Comparison of ENCODE assay signal across 28 cellular contexts in the genomic region with DNA sequence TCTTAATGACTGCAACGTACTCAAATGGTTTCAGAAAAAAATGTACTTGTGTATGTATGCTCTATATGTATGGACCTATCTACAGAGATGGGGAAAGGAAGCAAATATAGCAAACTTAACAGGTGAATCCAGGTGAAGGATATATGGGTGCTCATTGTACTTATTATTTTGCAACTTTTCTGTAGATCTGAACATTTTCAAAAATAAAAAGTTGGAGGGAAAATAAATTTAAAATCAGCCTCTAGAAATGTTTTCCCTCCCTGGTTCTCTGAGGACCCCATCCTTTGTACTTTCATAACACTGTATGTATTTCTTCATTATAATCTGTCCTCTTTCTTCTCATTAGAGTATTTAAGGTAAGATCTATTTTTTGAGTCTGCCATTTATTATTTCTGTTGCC.
"Had no signal": no experiment of that assay in that cellular context is flagged by ENCODE, and none has a peak within 500 bp of the region (broad histone marks: within the 10 kb centered on the region; RNA-seq: fewer than 3 reads in every experiment).

No MANE protein-coding gene starts in this region.

- FAIRE-seq: colon, endometrium, endothelial cell of umbilical vein, frontal cortex had no signal

- H3K9me3 ChIP-seq: colonic mucosa, esophagus muscularis mucosa, esophagus squamous epithelium, gastrocnemius medialis, gastroesophageal sphincter, heart left ventricle, heart right ventricle had no signal

- H3K27me3 ChIP-seq: colonic mucosa, dorsolateral prefrontal cortex, esophagus muscularis mucosa, esophagus squamous epithelium, foreskin keratinocyte, gastrocnemius medialis, gastroesophageal sphincter, heart left ventricle, heart right ventricle had no signal

- DNase-seq: colonic mucosa; cortex of kidney; dermis blood vessel endothelial cell; dorsolateral prefrontal cortex; effector CD4-positive, alpha-beta T cell; effector CD8-positive, alpha-beta T cell; effector memory CD4-positive, alpha-beta T cell; effector memory CD8-positive, alpha-beta T cell; endodermal cell; erythroblast; esophagus squamous epithelium; foreskin fibroblast; foreskin keratinocyte; foreskin melanocyte; gastrocnemius medialis; glutamatergic neuron; head of caudate nucleus; heart left ventricle; heart right ventricle had no signal

- H3K4me1 ChIP-seq: colonic mucosa, esophagus muscularis mucosa, esophagus squamous epithelium, foreskin keratinocyte, gastrocnemius medialis, gastroesophageal sphincter, heart left ventricle had no signal

- H3K36me3 ChIP-seq: colonic mucosa, gastrocnemius medialis had no signal

- ATAC-seq: effector memory CD8-positive, alpha-beta T cell; esophagus mucosa; foreskin keratinocyte; gastrocnemius medialis; gastroesophageal sphincter; heart left ventricle; heart right ventricle had no signal

- H3K27ac ChIP-seq: colonic mucosa, coronary artery, dorsolateral prefrontal cortex, epithelial cell of prostate, esophagus muscularis mucosa, esophagus squamous epithelium, foreskin keratinocyte, gastrocnemius medialis, gastroesophageal sphincter, heart left ventricle, heart right ventricle had no signal

- H3K4me3 ChIP-seq: colonic mucosa, coronary artery, dorsolateral prefrontal cortex, esophagus muscularis mucosa, esophagus squamous epithelium, gastrocnemius medialis, gastroesophageal sphincter, heart left ventricle, heart right ventricle had no signal
